15 cellular contexts compared by ENCODE assay signal in the genomic region with DNA sequence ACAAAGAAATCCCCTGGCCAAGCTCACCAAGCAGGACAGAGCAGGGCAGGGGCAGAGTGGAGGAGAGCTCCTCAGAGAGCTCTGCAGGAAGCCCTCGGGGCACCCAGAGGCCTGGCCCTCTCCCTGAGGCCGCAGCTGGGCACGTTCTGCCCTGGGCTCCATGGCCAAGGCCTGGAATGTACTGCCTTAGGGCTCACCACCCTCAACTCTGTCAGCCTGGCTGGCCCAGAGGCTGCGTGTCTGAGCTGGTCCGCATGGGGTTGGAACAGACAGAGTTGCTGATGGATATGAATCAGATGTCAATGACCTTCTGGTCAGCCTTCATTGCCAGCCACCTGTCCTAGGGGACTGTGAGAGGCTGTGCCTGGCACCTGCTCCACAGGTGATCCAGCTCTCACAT. TPM values are rescaled to one million over a fixed set of nuclear protein-coding genes. Genes with fewer than 3 reads are reported as not detected.
DNase-seq lines count a peak whose midpoint lies in the region; ATAC-seq and TF ChIP-seq lines count a peak whose summit lies in the region.
"Had no signal": no experiment of that assay in that cellular context is flagged by ENCODE, and none has a peak within 500 bp of the region (broad histone marks: within the 10 kb centered on the region; RNA-seq: fewer than 3 reads in every experiment).

No MANE protein-coding gene starts in this region.

- no peak overlapping the region for H3K27ac Mint-ChIP-seq in HFFc6
- H3K27ac Mint-ChIP-seq: activated T-helper 17 cell treated with anti-CD3 and anti-CD28 coated beads, Interleukin-2, amount 50 U/mL, for 72 hours; IgD-negative memory B cell; T-cell had no signal

- peak; percentile 53 for DNase-seq in HFFc6
- DNase-seq in WERI-Rb-1 = no peak
- peak in 2 of 3 donors; percentile 27 to 37 for DNase-seq in right cardiac atrium
- peak; percentile 73 for DNase-seq in renal cortical epithelial cell (ENCODE audit: low read depth)
- DNase-seq in stimulated activated CD4-positive, alpha-beta T cell treated with anti-CD3 and anti-CD28 coated beads, Interleukin-2, amount 100 ng/mL, for 48 hours = no peak
- DNase-seq in KG1 (lab: John Stamatoyannopoulos, UW) = no peak
- no peak for DNase-seq in NCI-H69 (lab: John Stamatoyannopoulos, UW)
- DNase-seq: brain microvascular endothelial cell; CD8-positive, alpha-beta T cell; NCI-H2029 treated with DMSO at 0.1 percent for 48 hours; T-cell had no signal

- peaks cover 8% of the 10 kb centered on the region for H3K4me1 ChIP-seq in right cardiac atrium (ENCODE audit: control insufficient read depth, insufficient read depth, low read length)

- no peaks in the 10 kb centered on the region for H3K9me3 Mint-ChIP-seq in HFFc6
- H3K9me3 Mint-ChIP-seq: activated T-helper 17 cell treated with anti-CD3 and anti-CD28 coated beads, Interleukin-2, amount 50 U/mL, for 72 hours; CD8-positive, alpha-beta T cell; IgD-negative memory B cell; T-cell had no signal

- no peak overlapping the region for H3K4me3 Mint-ChIP-seq in HFFc6
- H3K4me3 Mint-ChIP-seq: activated T-helper 17 cell treated with anti-CD3 and anti-CD28 coated beads, Interleukin-2, amount 50 U/mL, for 72 hours; CD8-positive, alpha-beta T cell; IgD-negative memory B cell; T-cell had no signal

- H3K36me3 ChIP-seq in WERI-Rb-1 = peaks cover 8% of the 10 kb centered on the region; the same call in 1 of the 2 replicates
- H3K36me3 ChIP-seq: brain microvascular endothelial cell had no signal

- no peak for TF ChIP-seq CTCF in HFFc6 (IDR thresholded peaks at IDR 0.05)
- no peak for TF ChIP-seq CTCF in WERI-Rb-1 (IDR thresholded peaks at IDR 0.05; ENCODE audit: low read depth, low read length)

- H3K27ac ChIP-seq in WERI-Rb-1 (peak overlapping the region; percentile 36; the same call in 1 of the 2 replicates), right cardiac atrium (ENCODE audit: low read length) (no peak overlapping the region)
- H3K27ac ChIP-seq: brain microvascular endothelial cell had no signal

- peaks cover 37% of the 10 kb centered on the region for H3K4me1 Mint-ChIP-seq in HFFc6 (ENCODE audit: low read depth)

- no peaks in the 10 kb centered on the region for H3K9me3 ChIP-seq in WERI-Rb-1 (ENCODE audit: severe bottlenecking)
- no peaks in the 10 kb centered on the region for H3K9me3 ChIP-seq in right cardiac atrium (ENCODE audit: control insufficient read depth, low read length)

- H3K27me3 ChIP-seq in WERI-Rb-1 (ENCODE audit: insufficient read depth, low read depth, severe bottlenecking) (no peaks in the 10 kb centered on the region), right cardiac atrium (ENCODE audit: control insufficient read depth, insufficient read depth) (no peaks in the 10 kb centered on the region)

- intact Hi-C loops in right cardiac atrium (cut with DNase I) = no loop called here

- no peak overlapping the region for H3K4me3 ChIP-seq in WERI-Rb-1 (ENCODE audit: low read depth, low read length)
- no peak overlapping the region for H3K4me3 ChIP-seq in right cardiac atrium (ENCODE audit: low read length)

- H3K27me3 Mint-ChIP-seq in HFFc6 (ENCODE audit: insufficient read depth) = peaks cover 16% of the 10 kb centered on the region
- H3K27me3 Mint-ChIP-seq: activated T-helper 17 cell treated with anti-CD3 and anti-CD28 coated beads, Interleukin-2, amount 50 U/mL, for 72 hours had no signal

- 58% methylated on average over 5 of the region's 5 CpGs for WGBS in right cardiac atrium

- H3K36me3 Mint-ChIP-seq in HFFc6 (ENCODE audit: low read depth) = no peaks in the 10 kb centered on the region
- H3K36me3 Mint-ChIP-seq: CD8-positive, alpha-beta T cell; T-cell had no signal

- no peak for ATAC-seq in right cardiac atrium
- ATAC-seq: activated T-helper 17 cell treated with anti-CD3 and anti-CD28 coated beads, Interleukin-2, amount 50 U/mL, for 72 hours; CD8-positive, alpha-beta T cell; sciatic nerve; T-cell had no signal

RNA-seq across cellular contexts. Expression of a gene that starts 33.3 kb away (rescaled TPM):
- total RNA-seq in HFFc6 (2021; fragmentation: NEBNext Ultra II Directional; extraction: Animal tissue kit (Norgen Biotek cat#: 25700)) = 10 to 100 TPM; 15.7 to 21.9 (median 18.1) TPM
- total RNA-seq in right cardiac atrium (100 to 1,000 TPM in 1 of 4 donors, 10 to 100 TPM in 3; 62.2 to 101 (median 85.7) TPM), renal cortical epithelial cell (29.3 and 53.7 TPM in 2 replicates)
- 44.1 TPM for polyA plus RNA-seq in right cardiac atrium

RNA-seq across cellular contexts. Expression of a gene that starts 58.0 kb away (rescaled TPM):
- total RNA-seq in HFFc6 (2021; fragmentation: NEBNext Ultra II Directional; extraction: Animal tissue kit (Norgen Biotek cat#: 25700)) = not detected
- total RNA-seq in right cardiac atrium (1 to 10 TPM in 3 of 4 donors, under 1 TPM in 1; 0.31 to 1.5 (median 1.3) TPM), renal cortical epithelial cell (under 0.01 and 0.17 TPM in 2 replicates)
- 0.57 TPM for polyA plus RNA-seq in right cardiac atrium
- total RNA-seq: CD8-positive, alpha-beta T cell; sciatic nerve; subcutaneous adipose tissue had no signal
- polyA plus RNA-seq: IgD-negative memory B cell had no signal

Comparison
In these comparisons a context has a peak if more than half of its experiments do, and no peak if none do; other contexts are left out.
1. DNase-seq: peak in HFFc6 (single experiment), right cardiac atrium (2 of 3) and renal cortical epithelial cell (single experiment); none in WERI-Rb-1 (single experiment), stimulated activated CD4-positive, alpha-beta T cell treated with anti-CD3 and anti-CD28 coated beads, Interleukin-2, amount 100 ng/mL, for 48 hours (0 of 2), KG1 (single experiment) and NCI-H69 (single experiment).